ENCODE assay signal across 8 cellular contexts in the genomic region with DNA sequence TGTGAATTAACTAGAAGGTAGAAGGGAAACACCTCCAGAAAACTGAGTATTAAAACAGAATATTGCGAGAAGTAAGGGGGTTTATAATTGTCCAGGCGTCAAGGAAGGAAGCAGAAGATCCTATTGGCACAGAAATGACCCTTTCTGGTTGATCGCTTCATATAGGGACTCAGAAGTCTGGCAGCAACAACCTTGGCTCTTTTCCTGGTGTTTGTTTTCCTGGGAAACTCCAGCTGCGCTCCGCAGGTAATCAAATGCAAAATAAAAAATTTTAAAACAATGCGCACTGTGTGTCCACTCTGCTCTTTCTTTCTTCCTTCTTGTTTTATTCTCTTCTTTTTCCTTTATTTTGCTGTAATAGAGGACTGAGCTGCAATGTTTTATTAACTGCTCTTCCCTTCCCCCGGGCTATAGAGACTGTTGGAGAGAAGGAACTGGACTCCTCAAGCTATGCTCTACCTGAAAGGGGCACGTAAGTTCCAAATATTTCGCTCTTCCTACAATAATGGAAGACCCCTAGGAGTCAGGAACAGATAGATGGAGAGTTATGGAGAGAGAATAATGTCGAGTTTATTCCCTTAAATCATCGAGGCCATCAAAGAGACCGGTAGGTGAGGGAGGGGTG. TPM values are rescaled to one million over a fixed set of nuclear protein-coding genes. Genes with fewer than 3 reads are reported as not detected.
DNase-seq lines count a peak whose midpoint lies in the region; TF ChIP-seq lines count a peak whose summit lies in the region.

No MANE protein-coding gene starts in this region.

- DNase-seq in NCI-H69 (lab: John Stamatoyannopoulos, UW) (peak; percentile 67), epithelial cell of proximal tubule (ENCODE audit: low read depth) (peak; percentile 25), trophoblast cell (no peak), KBM-7 (no peak), OCI-M2 (lab: John Stamatoyannopoulos, UW; ENCODE audit: unreplicated experiment) (no peak), NOMO-1 (lab: John Stamatoyannopoulos, UW; ENCODE audit: unreplicated experiment in 2 of 2) (no peak), amniotic stem cell (lab: John Stamatoyannopoulos, UW) (no peak)

- TF ChIP-seq CTCF in epithelial cell of proximal tubule (conservative IDR thresholded peaks at IDR 0.05; ENCODE audit: low read depth, low read length): no peak

- peak overlapping the region; percentile 99 for H3K4me2 ChIP-seq in trophoblast cell (ENCODE audit: low read length)

- H2BK120ac ChIP-seq in trophoblast cell (ENCODE audit: insufficient read depth, low read length, poor library complexity): no peak overlapping the region

- no peak overlapping the region for H4K8ac ChIP-seq in trophoblast cell (ENCODE audit: low read depth, low read length)

- no peak overlapping the region for H3K27ac ChIP-seq in trophoblast cell (ENCODE audit: low read depth, low read length)

- H3K79me2 ChIP-seq in trophoblast cell (ENCODE audit: control insufficient read depth, insufficient read depth, low read length, poor library complexity): no peaks in the 10 kb centered on the region

- in situ Hi-C loops in KBM-7 (cut with MboI; ENCODE audit: low pct_unique_long_range_greater_than_20kb, low sequenced_read_pairs): no loop called here

- no peak overlapping the region for H3K9ac ChIP-seq in trophoblast cell (ENCODE audit: low read length)

- no peak overlapping the region for H2AK5ac ChIP-seq in trophoblast cell (ENCODE audit: low read length)

- no peak overlapping the region for H2BK12ac ChIP-seq in trophoblast cell (ENCODE audit: low read length)

- no peak overlapping the region for H2BK5ac ChIP-seq in trophoblast cell (ENCODE audit: low read depth, low read length, poor library complexity)

- no peak overlapping the region for H3K4ac ChIP-seq in trophoblast cell (ENCODE audit: low read depth, low read length)

- no peaks in the 10 kb centered on the region for H3K79me1 ChIP-seq in trophoblast cell (ENCODE audit: low read length)

- peaks cover 6% of the 10 kb centered on the region for H3K27me3 ChIP-seq in trophoblast cell (ENCODE audit: insufficient read depth, low read length)

- no CpG with 5 or more reads among the region's 12 CpGs for WGBS in trophoblast cell (ENCODE audit: extremely low coverage, insufficient coverage, insufficient read length)

- H4K12ac ChIP-seq in trophoblast cell (ENCODE audit: low read depth, low read length): no peak overlapping the region

- H2AFZ ChIP-seq in trophoblast cell (ENCODE audit: insufficient read depth, low read length, poor library complexity): no peak overlapping the region

- peaks cover 0 to 1% of the 10 kb centered on the region in 2 experiments for H3K36me3 ChIP-seq in trophoblast cell (ENCODE audit: control insufficient read depth in 1 of 2, insufficient read depth in 2 of 2, low read length in 2 of 2)

- H3K9me3 ChIP-seq in trophoblast cell (ENCODE audit: insufficient read depth, low read depth, low read length): peaks cover 2% of the 10 kb centered on the region

- peaks cover 0 to 2% of the 10 kb centered on the region in 2 experiments for H3K4me1 ChIP-seq in trophoblast cell (ENCODE audit: control insufficient read depth in 1 of 2, insufficient read depth in 2 of 2, low read length in 2 of 2)

- H4K91ac ChIP-seq in trophoblast cell (ENCODE audit: low read depth, low read length): no peak overlapping the region

- H3K23ac ChIP-seq in trophoblast cell (ENCODE audit: low read length): no peak overlapping the region

- no peak overlapping the region for H3K18ac ChIP-seq in trophoblast cell (ENCODE audit: low read length)

- H3K4me3 ChIP-seq in GM08714 (ENCODE audit: low read length) (peak overlapping the region; percentile 75; the same call in 1 of the 2 replicates), epithelial cell of proximal tubule (ENCODE audit: low read depth, low read length) (peak overlapping the region; percentile 81), trophoblast cell (ENCODE audit: low read depth, low read length) (no peak overlapping the region)

- H3K14ac ChIP-seq in trophoblast cell (ENCODE audit: low read length): no peak overlapping the region

RNA-seq across cellular contexts. Expression of gene SPX, which starts 0.7 kb away (rescaled TPM):
- 2.1 and 3.1 TPM in 2 replicates for total RNA-seq in epithelial cell of proximal tubule
- polyA plus RNA-seq in trophoblast cell (2013): 0.15 and 0.29 TPM in 2 replicates

RNA-seq across cellular contexts. Expression of gene GOLT1B, which starts 25.2 kb away (rescaled TPM):
- total RNA-seq in epithelial cell of proximal tubule: 31.1 and 40.0 TPM in 2 replicates
- 38.9 and 45.4 TPM in 2 replicates for polyA plus RNA-seq in trophoblast cell (2013)

RNA-seq across cellular contexts. Expression of gene RECQL, which starts 25.4 kb away (rescaled TPM):
- total RNA-seq in epithelial cell of proximal tubule: 32.5 and 40.4 TPM in 2 replicates
- polyA plus RNA-seq in trophoblast cell (2013): 30.5 and 34.6 TPM in 2 replicates

Comparison
In these comparisons a context has a peak if more than half of its experiments do, and no peak if none do; other contexts are left out.
1. DNase-seq: peak in NCI-H69 (single experiment) and epithelial cell of proximal tubule (single experiment); none in trophoblast cell (0 of 2), KBM-7 (single experiment), OCI-M2 (single experiment), NOMO-1 (0 of 2) and amniotic stem cell (single experiment).